In the genomic region with DNA sequence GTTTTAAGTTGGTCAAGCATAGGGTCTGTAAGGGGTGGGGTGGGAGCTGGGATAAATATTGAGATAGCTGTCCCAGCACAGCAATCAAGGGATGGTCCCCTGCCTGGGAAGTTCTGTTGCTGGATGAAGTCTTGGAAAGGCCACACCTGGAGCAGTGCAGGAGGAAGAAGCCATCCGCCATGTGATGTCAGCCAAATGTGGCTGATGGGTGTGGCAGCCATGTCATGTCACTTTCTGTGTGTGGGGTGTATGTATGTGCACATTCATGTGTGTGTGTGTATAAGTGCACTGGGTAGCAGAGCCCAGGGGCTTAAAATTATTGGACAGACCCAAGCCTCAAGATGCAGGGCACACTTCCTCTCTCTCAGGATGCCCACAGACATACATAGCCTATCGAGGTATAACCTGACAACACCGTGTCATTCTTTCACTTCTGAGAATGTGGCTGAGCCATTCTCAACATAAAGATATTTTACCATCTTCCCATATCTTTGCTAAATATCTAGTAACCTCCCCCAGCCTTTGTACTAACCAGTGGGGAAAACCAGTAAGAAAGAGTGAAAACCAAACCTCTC, we compare ENCODE assay signal across 9 cellular contexts. TPM values are rescaled to one million over a fixed set of nuclear protein-coding genes. Genes with fewer than 3 reads are reported as not detected.
A peak's percentile ranks its signal among the peaks of the same experiment; 100 is the strongest.
DNase-seq lines count a peak whose midpoint lies in the region; ATAC-seq lines count a peak whose summit lies in the region.
"Had no signal": no experiment of that assay in that cellular context is flagged by ENCODE, and none has a peak within 500 bp of the region (broad histone marks: within the 10 kb centered on the region; RNA-seq: fewer than 3 reads in every experiment).

No MANE protein-coding gene starts in this region.

- no peaks in the 10 kb centered on the region for H3K9me3 Mint-ChIP-seq in immature natural killer cell

- DNase-seq in immature natural killer cell (no peak), RKO (ENCODE audit: low spot score) (no peak), HUDEP-2 (lab: John Stamatoyannopoulos, UW; ENCODE audit: unreplicated experiment in 76 of 76) (no peak), cerebellar nuclear complex (lab: John Stamatoyannopoulos, UW) (no peak)
- DNase-seq: NCI-H748 treated with DMSO at 0.1 percent for 48 hours had no signal

- peak; percentile 27 for ATAC-seq in GM18499 (IDR thresholded peaks at IDR 0.05; ENCODE audit: insufficient read depth, unreplicated experiment)
- ATAC-seq in GM21381 (IDR thresholded peaks at IDR 0.05; ENCODE audit: unreplicated experiment): peak; percentile 43
- ATAC-seq in HG03460 (IDR thresholded peaks at IDR 0.05; ENCODE audit: unreplicated experiment): peak; percentile 59
- ATAC-seq in HG02970 (IDR thresholded peaks at IDR 0.05; ENCODE audit: low FRiP score, unreplicated experiment): no peak

- H3K4me3 Mint-ChIP-seq in immature natural killer cell: peak overlapping the region; percentile 41 to 82 (median 67)

- peaks cover 57 to 67% of the 10 kb centered on the region in 2 donors for H3K4me1 Mint-ChIP-seq in immature natural killer cell

- peak overlapping the region; percentile 38 to 90 (median 87) for H3K27ac Mint-ChIP-seq in immature natural killer cell

- no peaks in the 10 kb centered on the region for H3K27me3 Mint-ChIP-seq in immature natural killer cell (ENCODE audit: low read depth in 3 of 3)

- peaks cover 60 to 72% (median 65%) of the 10 kb centered on the region in 3 donors for H3K36me3 Mint-ChIP-seq in immature natural killer cell

RNA-seq across cellular contexts. Expression of a gene that starts 11.4 kb away (rescaled TPM):
- 10 to 100 TPM; 30.8 to 49.7 (median 44.6) TPM for polyA plus RNA-seq in immature natural killer cell
